In genomic region chr1:71196685-71197084, GRCh38 we compare ENCODE assay signal across 9 cellular contexts.
A peak's percentile ranks its signal among the peaks of the same experiment; 100 is the strongest.
DNase-seq lines count a peak whose midpoint lies in the region; ATAC-seq, FAIRE-seq and TF ChIP-seq lines count a peak whose summit lies in the region.
"Had no signal": no experiment of that assay in that cellular context is flagged by ENCODE, and none has a peak within 500 bp of the region (broad histone marks: within the 10 kb centered on the region; RNA-seq: fewer than 3 reads in every experiment).

No MANE protein-coding gene starts in this region.

- no peak overlapping the region for H3K27ac ChIP-seq in ovary

- H3K4me3 ChIP-seq in adipocyte (ENCODE audit: low read length) (no peak overlapping the region), ovary (no peak overlapping the region)

- H3K27me3 ChIP-seq in adipocyte (replicated peaks; ENCODE audit: control insufficient read depth, insufficient read depth, low read length) (no peaks in the 10 kb centered on the region), ovary (no peaks in the 10 kb centered on the region)

- H3K9me3 ChIP-seq in adipocyte (ENCODE audit: control insufficient read depth, low read length): no peaks in the 10 kb centered on the region
- no peaks in the 10 kb centered on the region for H3K9me3 ChIP-seq in ovary

- H3K36me3 ChIP-seq in adipocyte (ENCODE audit: control insufficient read depth, insufficient read depth, low read length, severe bottlenecking) (no peaks in the 10 kb centered on the region), ovary (no peaks in the 10 kb centered on the region)

- TF ChIP-seq POLR2A in ovary (IDR thresholded peaks at IDR 0.05): no peak

- TF ChIP-seq EP300 in ovary (IDR thresholded peaks at IDR 0.05): no peak

- peak; percentile 88 for FAIRE-seq in islet of Langerhans (lab: Jason Lieb, UNC)

- no peak for ATAC-seq in GM19395 (IDR thresholded peaks at IDR 0.05; ENCODE audit: unreplicated experiment)
- ATAC-seq in HG03135 (IDR thresholded peaks at IDR 0.05; ENCODE audit: unreplicated experiment): no peak
- no peak for ATAC-seq in GM18870 (IDR thresholded peaks at IDR 0.05; ENCODE audit: unreplicated experiment)

- intact Hi-C loops in ovary (cut with DNase I): no loop called here

- H3K4me1 ChIP-seq in adipocyte (ENCODE audit: control insufficient read depth, insufficient read depth, low read length) (peaks cover 11% of the 10 kb centered on the region), ovary (ENCODE audit: insufficient read depth) (no peaks in the 10 kb centered on the region)

- H3K9ac ChIP-seq in adipocyte (ENCODE audit: low read length): no peak overlapping the region

- DNase-seq in Ammon's horn (ENCODE audit: low spot score): peak; percentile 24
- peak; percentile 3 for DNase-seq in M059J (ENCODE audit: low read depth)
- DNase-seq in adipocyte (ENCODE audit: low read depth): peak; percentile 75
- no peak for DNase-seq in ovary
- DNase-seq: stimulated activated CD4-positive, alpha-beta T cell treated with anti-CD3 and anti-CD28 coated beads, Interleukin-2, amount 100 ng/mL, for 24 hours had no signal

- TF ChIP-seq CTCF in ovary (IDR thresholded peaks at IDR 0.05): peak in 1 of 3 donors; percentile 13

Comparison
In these comparisons a context has a peak if more than half of its experiments do, and no peak if none do; other contexts are left out.
1. DNase-seq: peak in Ammon's horn (single experiment), M059J (single experiment) and adipocyte (single experiment); none in ovary (0 of 5).